ENCODE assay signal across 1 cellular context in the genomic region with DNA sequence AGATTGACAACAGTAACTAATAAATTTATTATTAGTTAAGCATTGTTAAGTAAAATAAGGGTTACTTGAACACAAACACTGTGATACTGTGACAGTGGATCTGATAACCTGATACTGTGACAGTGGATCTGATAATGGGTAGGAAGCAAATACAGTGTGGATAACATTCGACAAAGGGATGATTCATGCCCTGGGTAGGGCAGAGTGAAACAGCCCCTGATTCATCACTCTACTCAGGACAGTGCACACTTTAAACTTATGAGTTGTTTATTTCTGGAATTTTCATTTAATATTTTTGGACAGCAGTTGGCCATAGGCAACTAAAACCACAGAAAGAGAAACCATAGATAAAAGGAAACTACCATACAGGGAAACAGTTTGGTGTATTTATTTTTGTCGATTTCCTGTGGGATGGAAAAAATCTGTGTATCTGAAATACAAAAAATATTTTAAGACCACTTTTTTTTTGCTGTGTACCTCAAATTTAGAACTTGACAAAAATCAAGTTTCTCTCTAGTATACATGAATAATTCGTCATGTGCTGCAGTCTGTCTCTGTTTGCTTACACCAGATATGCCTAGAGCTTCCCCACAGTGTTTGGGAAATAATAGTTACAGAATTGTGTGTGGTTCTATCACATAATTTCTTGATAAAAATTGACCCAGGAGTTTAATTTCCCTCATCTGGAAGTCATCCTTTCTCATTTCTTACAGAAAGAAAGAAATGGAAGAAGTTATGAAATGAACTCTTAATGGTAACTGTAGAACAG.
TF ChIP-seq lines count a peak whose summit lies in the region.

No MANE protein-coding gene starts in this region.

TF ChIP-seq in HCT116, 20 proteins besides CTCF, POLR2A, EP300 and RAD21 (continued from another document):
- TF ChIP-seq, protein P1, sequence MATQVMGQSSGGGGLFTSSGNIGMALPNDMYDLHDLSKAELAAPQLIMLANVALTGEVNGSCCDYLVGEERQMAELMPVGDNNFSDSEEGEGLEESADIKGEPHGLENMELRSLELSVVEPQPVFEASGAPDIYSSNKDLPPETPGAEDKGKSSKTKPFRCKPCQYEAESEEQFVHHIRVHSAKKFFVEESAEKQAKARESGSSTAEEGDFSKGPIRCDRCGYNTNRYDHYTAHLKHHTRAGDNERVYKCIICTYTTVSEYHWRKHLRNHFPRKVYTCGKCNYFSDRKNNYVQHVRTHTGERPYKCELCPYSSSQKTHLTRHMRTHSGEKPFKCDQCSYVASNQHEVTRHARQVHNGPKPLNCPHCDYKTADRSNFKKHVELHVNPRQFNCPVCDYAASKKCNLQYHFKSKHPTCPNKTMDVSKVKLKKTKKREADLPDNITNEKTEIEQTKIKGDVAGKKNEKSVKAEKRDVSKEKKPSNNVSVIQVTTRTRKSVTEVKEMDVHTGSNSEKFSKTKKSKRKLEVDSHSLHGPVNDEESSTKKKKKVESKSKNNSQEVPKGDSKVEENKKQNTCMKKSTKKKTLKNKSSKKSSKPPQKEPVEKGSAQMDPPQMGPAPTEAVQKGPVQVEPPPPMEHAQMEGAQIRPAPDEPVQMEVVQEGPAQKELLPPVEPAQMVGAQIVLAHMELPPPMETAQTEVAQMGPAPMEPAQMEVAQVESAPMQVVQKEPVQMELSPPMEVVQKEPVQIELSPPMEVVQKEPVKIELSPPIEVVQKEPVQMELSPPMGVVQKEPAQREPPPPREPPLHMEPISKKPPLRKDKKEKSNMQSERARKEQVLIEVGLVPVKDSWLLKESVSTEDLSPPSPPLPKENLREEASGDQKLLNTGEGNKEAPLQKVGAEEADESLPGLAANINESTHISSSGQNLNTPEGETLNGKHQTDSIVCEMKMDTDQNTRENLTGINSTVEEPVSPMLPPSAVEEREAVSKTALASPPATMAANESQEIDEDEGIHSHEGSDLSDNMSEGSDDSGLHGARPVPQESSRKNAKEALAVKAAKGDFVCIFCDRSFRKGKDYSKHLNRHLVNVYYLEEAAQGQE (IDR thresholded peaks at IDR 0.05; ENCODE audit: low read depth): no peak
- peak; percentile 35 for TF ChIP-seq SP1 (IDR thresholded peaks at IDR 0.05; ENCODE audit: low read depth)
- no peak for TF ChIP-seq ELF1 (IDR thresholded peaks at IDR 0.05; ENCODE audit: borderline replicate concordance, low read depth)
- TF ChIP-seq FOSL1 (IDR thresholded peaks at IDR 0.05; ENCODE audit: low read depth): peak; percentile 46
- no peak for TF ChIP-seq EZH2 (IDR thresholded peaks at IDR 0.05)
- TF ChIP-seq EZH2phosphoT487 (IDR thresholded peaks at IDR 0.05; ENCODE audit: borderline replicate concordance): no peak
